8 cellular contexts compared by ENCODE assay signal in the genomic region with DNA sequence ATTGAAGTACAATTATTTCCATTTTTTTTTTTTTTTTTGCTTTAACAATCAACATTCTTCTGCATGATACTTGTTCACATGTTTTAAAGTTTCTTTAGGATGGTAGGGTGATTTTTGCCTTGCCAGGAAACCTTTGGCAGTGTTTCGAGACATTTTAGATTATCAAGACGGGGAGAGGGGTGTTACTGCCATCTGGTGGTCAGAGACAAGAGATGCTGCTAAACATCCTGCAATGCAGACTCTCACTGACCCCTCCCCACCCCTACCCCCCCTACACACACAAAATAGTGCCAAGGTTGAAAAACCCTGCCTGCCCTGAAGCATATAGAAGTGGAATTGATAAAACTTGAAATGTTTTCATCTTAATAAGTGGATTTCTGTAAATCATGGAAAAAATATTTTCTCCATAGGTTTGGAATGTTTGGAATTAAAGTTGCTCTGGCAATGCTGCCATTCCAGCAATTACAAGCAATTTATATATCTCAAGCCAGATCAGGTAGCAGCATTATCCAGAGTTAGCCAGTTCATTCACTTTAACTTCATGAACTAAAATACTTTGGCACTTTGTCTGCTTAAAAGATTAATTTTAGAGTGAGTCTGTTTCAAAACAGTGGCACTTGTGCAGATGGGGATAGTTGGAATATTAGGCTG.
A peak's percentile ranks its signal among the peaks of the same experiment; 100 is the strongest.
DNase-seq lines count a peak whose midpoint lies in the region; ATAC-seq and TF ChIP-seq lines count a peak whose summit lies in the region.

No MANE protein-coding gene starts in this region.

- in situ Hi-C loops in brain microvascular endothelial cell (cut with HindIII; ENCODE audit: low pct_ligation_motif_present, low sequenced_read_pairs): no loop called here

- H3K27ac ChIP-seq in SK-N-MC (no peak overlapping the region), brain microvascular endothelial cell (no peak overlapping the region)

- DNase-seq in EH (ENCODE audit: low read depth) (peak; percentile 67), MG63 (peak; percentile 23), SK-N-MC (ENCODE audit: low read depth, low spot score) (peak; percentile 8), brain microvascular endothelial cell (peak; percentile 37), immature natural killer cell (peak; percentile 32 to 52 (median 46))
- peak; percentile 7 to 27 for DNase-seq in stimulated activated CD4-positive, alpha-beta T cell treated with anti-CD3 and anti-CD28 coated beads, Interleukin-1b, Interleukin-23, amount 100 ng/mL, for 4 hours (ENCODE audit: low read depth in 2 of 2)

- H3K36me3 Mint-ChIP-seq in immature natural killer cell: peaks cover 0 to 13% (median 0%) of the 10 kb centered on the region in 3 donors

- H3K4me3 ChIP-seq in MG63: no peak overlapping the region
- no peak overlapping the region for H3K4me3 ChIP-seq in SK-N-MC
- no peak overlapping the region for H3K4me3 ChIP-seq in brain microvascular endothelial cell (ENCODE audit: low read depth, low read length)

- no peaks in the 10 kb centered on the region for H3K9me3 Mint-ChIP-seq in immature natural killer cell

- H3K9ac ChIP-seq in SK-N-MC (ENCODE audit: insufficient read length): no peak overlapping the region

- ATAC-seq in GM21576 (IDR thresholded peaks at IDR 0.05; ENCODE audit: unreplicated experiment): peak; percentile 83
- no peak for ATAC-seq in HG03469 (IDR thresholded peaks at IDR 0.05; ENCODE audit: unreplicated experiment)

- H3K27me3 ChIP-seq in MG63 (no peaks in the 10 kb centered on the region), brain microvascular endothelial cell (replicated peaks) (no peaks in the 10 kb centered on the region)

- H3K36me3 ChIP-seq in MG63 (no peaks in the 10 kb centered on the region), SK-N-MC (ENCODE audit: insufficient read depth, low read length) (0 out of 2 replicates have a peak, but pooled peaks cover 3% of the 10 kb centered on the region), brain microvascular endothelial cell (replicated peaks) (no peaks in the 10 kb centered on the region)

- peaks cover 0 to 5% of the 10 kb centered on the region in 2 donors for H3K4me1 Mint-ChIP-seq in immature natural killer cell

- no peak overlapping the region for H3K4me3 Mint-ChIP-seq in immature natural killer cell

- H3K27ac Mint-ChIP-seq in immature natural killer cell: no peak overlapping the region

- TF ChIP-seq CTCF in brain microvascular endothelial cell (IDR thresholded peaks at IDR 0.05; ENCODE audit: low read depth, low read length, missing control alignments): peak; percentile 87

- peaks cover 0 to 4% (median 0%) of the 10 kb centered on the region in 3 donors for H3K27me3 Mint-ChIP-seq in immature natural killer cell (ENCODE audit: low read depth in 3 of 3)

- no peaks in the 10 kb centered on the region for H3K9me3 ChIP-seq in MG63
- H3K9me3 ChIP-seq in SK-N-MC (ENCODE audit: low read depth, low read length): no peaks in the 10 kb centered on the region

Comparison
In these comparisons a context has a peak if more than half of its experiments do, and no peak if none do; other contexts are left out.
1. DNase-seq: peak in every context shown above with its lines; median percentile 67 in EH; 46 in immature natural killer cell; 37 in brain microvascular endothelial cell; 23 in MG63; 17 in stimulated activated CD4-positive, alpha-beta T cell treated with anti-CD3 and anti-CD28 coated beads, Interleukin-1b, Interleukin-23, amount 100 ng/mL, for 4 hours; 8 in SK-N-MC.